Comparison of ENCODE assay signal across 18 cellular contexts in the genomic region with DNA sequence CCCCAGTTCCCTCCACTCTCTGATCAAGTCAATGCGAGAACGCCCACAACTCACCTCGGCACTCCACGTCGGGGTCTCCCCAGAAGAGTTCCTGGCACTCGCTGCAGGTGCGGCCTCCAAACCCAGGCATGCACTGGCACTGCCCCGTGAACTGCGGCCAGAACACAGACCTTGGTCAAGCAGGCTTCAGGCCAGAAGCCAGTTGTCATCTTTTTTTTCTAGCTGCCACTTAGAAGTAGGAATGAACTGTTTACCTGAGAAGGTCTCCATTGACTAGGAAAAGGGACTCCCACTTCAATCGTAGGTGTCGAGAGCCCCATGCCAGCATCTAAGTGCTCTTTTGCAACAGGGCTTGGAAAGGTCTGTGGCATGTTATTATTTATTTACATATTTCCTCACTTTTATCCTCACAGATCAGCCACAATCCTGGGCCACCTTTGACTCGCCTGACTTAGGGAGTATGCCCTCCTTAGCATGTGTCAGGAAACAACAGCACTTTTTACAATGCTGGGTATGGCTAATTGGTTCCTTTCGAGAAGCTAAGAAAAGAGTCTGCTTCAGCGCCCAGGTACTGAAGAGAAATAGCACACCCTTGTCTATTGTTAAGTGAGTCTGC. TPM values are rescaled to one million over a fixed set of nuclear protein-coding genes. Genes with fewer than 3 reads are reported as not detected.
A peak's percentile ranks its signal among the peaks of the same experiment; 100 is the strongest.
DNase-seq lines count a peak whose midpoint lies in the region; ATAC-seq and TF ChIP-seq lines count a peak whose summit lies in the region.
"Had no signal": no experiment of that assay in that cellular context is flagged by ENCODE, and none has a peak within 500 bp of the region (broad histone marks: within the 10 kb centered on the region; RNA-seq: fewer than 3 reads in every experiment).

No MANE protein-coding gene starts in this region.

- H3K4me3 ChIP-seq in Caco-2 (ENCODE audit: low read depth, low read length): no peak overlapping the region
- H3K4me3 ChIP-seq in RWPE2 (ENCODE audit: severe bottlenecking): no peak overlapping the region
- H3K4me3 ChIP-seq in hepatocyte: no peak overlapping the region
- no peak overlapping the region for H3K4me3 ChIP-seq in effector memory CD4-positive, alpha-beta T cell (ENCODE audit: insufficient read depth, low read depth, low read length, poor library complexity, severe bottlenecking)
- no peak overlapping the region for H3K4me3 ChIP-seq in CD8-positive, alpha-beta T cell (ENCODE audit: low read depth, low read length)
- H3K4me3 ChIP-seq: tibial nerve had no signal

- H3K4me1 Mint-ChIP-seq in Caco-2 (ENCODE audit: low read depth, unreplicated experiment) (peaks cover 65% of the 10 kb centered on the region), osteocyte (ENCODE audit: unreplicated experiment) (peaks cover 84% of the 10 kb centered on the region)
- H3K4me1 Mint-ChIP-seq in CD8-positive, alpha-beta T cell (ENCODE audit: low read depth): no peaks in the 10 kb centered on the region
- H3K4me1 Mint-ChIP-seq: activated naive CD8-positive, alpha-beta T cell treated with anti-CD3 and anti-CD28 coated beads, Interleukin-2, amount 10 ng/mL, durations not matched to agents 7 days and 5 days; CD4-positive, alpha-beta memory T cell; naive thymus-derived CD4-positive, alpha-beta T cell had no signal

- H3K4me3 Mint-ChIP-seq in Caco-2 (ENCODE audit: unreplicated experiment): peak overlapping the region; percentile 16
- H3K4me3 Mint-ChIP-seq in osteocyte (ENCODE audit: unreplicated experiment): no peak overlapping the region
- H3K4me3 Mint-ChIP-seq in CD8-positive, alpha-beta T cell: no peak overlapping the region
- H3K4me3 Mint-ChIP-seq: activated CD8-positive, alpha-beta T cell treated with anti-CD3 and anti-CD28 coated beads for 36 hours; activated naive CD8-positive, alpha-beta T cell treated with anti-CD3 and anti-CD28 coated beads, Interleukin-2, amount 10 ng/mL, durations not matched to agents 7 days and 5 days; activated T-helper 1 cell treated with anti-CD3 and anti-CD28 coated beads, Interleukin-12 subunit alpha, Interleukin-12 subunit beta, Interleukin-2, Interleukin-4 antibody, amounts not matched to agents 30 ng/mL and 10 ng/mL and 1 ng/mL, durations not matched to agents 14 hours and 24 hours and 36 hours; CD4-positive, alpha-beta memory T cell; naive thymus-derived CD4-positive, alpha-beta T cell; T-helper 1 cell treated with Interleukin-12 subunit alpha and Interleukin-12 subunit beta and Interleukin-4 antibody, amounts not matched to agents 30 μg/mL and 1 μg/mL, for 36 hours had no signal

- intact Hi-C loops in Caco-2 (cut with micrococcal nuclease; ENCODE audit: unreplicated experiment): loop anchor here (5.0 kb wide), 2 partner anchors 51 to 196 kb away; partner anchors contain the start of gene LAMB1
- intact Hi-C loops in CD8-positive, alpha-beta T cell (cut with DNase I, micrococcal nuclease): no loop called here

- H4K20me1 ChIP-seq in hepatocyte (ENCODE audit: insufficient read depth, poor library complexity, severe bottlenecking): no peaks in the 10 kb centered on the region

- 94% methylated on average over 14 of the region's 14 CpGs for WGBS in hepatocyte (ENCODE audit: low lambda C conversion rate, missing lambda C conversion rate)

- H3K9me3 Mint-ChIP-seq in Caco-2 (ENCODE audit: unreplicated experiment): no peaks in the 10 kb centered on the region
- no peaks in the 10 kb centered on the region for H3K9me3 Mint-ChIP-seq in osteocyte (ENCODE audit: unreplicated experiment)
- H3K9me3 Mint-ChIP-seq in CD8-positive, alpha-beta T cell: no peaks in the 10 kb centered on the region
- H3K9me3 Mint-ChIP-seq: activated CD8-positive, alpha-beta T cell treated with anti-CD3 and anti-CD28 coated beads for 36 hours; activated naive CD8-positive, alpha-beta T cell treated with anti-CD3 and anti-CD28 coated beads, Interleukin-2, amount 10 ng/mL, durations not matched to agents 7 days and 5 days; activated T-helper 1 cell treated with anti-CD3 and anti-CD28 coated beads, Interleukin-12 subunit alpha, Interleukin-12 subunit beta, Interleukin-2, Interleukin-4 antibody, amounts not matched to agents 30 ng/mL and 10 ng/mL and 1 ng/mL, durations not matched to agents 14 hours and 24 hours and 36 hours; CD4-positive, alpha-beta memory T cell; naive thymus-derived CD4-positive, alpha-beta T cell; T-helper 1 cell treated with Interleukin-12 subunit alpha and Interleukin-12 subunit beta and Interleukin-4 antibody, amounts not matched to agents 30 μg/mL and 1 μg/mL, for 36 hours had no signal

- H3K36me3 Mint-ChIP-seq in Caco-2 (ENCODE audit: insufficient read depth, unreplicated experiment): peaks cover 100% of the 10 kb centered on the region
- H3K36me3 Mint-ChIP-seq in osteocyte (ENCODE audit: unreplicated experiment): peaks cover 77% of the 10 kb centered on the region
- H3K36me3 Mint-ChIP-seq in CD8-positive, alpha-beta T cell: no peaks in the 10 kb centered on the region
- H3K36me3 Mint-ChIP-seq: activated naive CD8-positive, alpha-beta T cell treated with anti-CD3 and anti-CD28 coated beads, Interleukin-2, amount 10 ng/mL, durations not matched to agents 7 days and 5 days; CD4-positive, alpha-beta memory T cell; naive thymus-derived CD4-positive, alpha-beta T cell had no signal

- peaks cover 74% of the 10 kb centered on the region for H3K4me1 ChIP-seq in Caco-2
- H3K4me1 ChIP-seq in RWPE2 (ENCODE audit: insufficient read depth, poor library complexity, severe bottlenecking): peaks cover 76% of the 10 kb centered on the region
- H3K4me1 ChIP-seq in hepatocyte (ENCODE audit: insufficient read depth): peaks cover 40% of the 10 kb centered on the region
- H3K4me1 ChIP-seq in effector memory CD4-positive, alpha-beta T cell (ENCODE audit: control insufficient read depth, insufficient read depth, low read length, poor library complexity, severe bottlenecking): no peaks in the 10 kb centered on the region
- no peaks in the 10 kb centered on the region for H3K4me1 ChIP-seq in CD8-positive, alpha-beta T cell (ENCODE audit: insufficient read depth, low read length)

- POLR2A ChIA-PET in Caco-2 (lab: Charles Lee): no interaction called here
- POLR2A ChIA-PET in CD8-positive, alpha-beta T cell (lab: Charles Lee): no interaction called here

- no peak overlapping the region for H3K4me2 ChIP-seq in hepatocyte

- peaks cover 4% of the 10 kb centered on the region for H3K79me2 ChIP-seq in hepatocyte

- H3K27ac ChIP-seq in RWPE2 (ENCODE audit: poor library complexity, severe bottlenecking) (peak overlapping the region; percentile 96), hepatocyte (peak overlapping the region; percentile 45)
- no peak overlapping the region for H3K27ac ChIP-seq in effector memory CD4-positive, alpha-beta T cell (ENCODE audit: insufficient read depth, low read length, poor library complexity, severe bottlenecking)
- no peak overlapping the region for H3K27ac ChIP-seq in CD8-positive, alpha-beta T cell (ENCODE audit: low read depth, low read length)
- H3K27ac ChIP-seq: WERI-Rb-1 had no signal

- CTCF ChIA-PET in Caco-2 (lab: Charles Lee): no interaction called here
- CTCF ChIA-PET in CD8-positive, alpha-beta T cell (lab: Charles Lee): no interaction called here

- H3K9me2 ChIP-seq in hepatocyte (replicated peaks; ENCODE audit: insufficient read depth): no peaks in the 10 kb centered on the region

- no TSS peak for BruUV-seq in Caco-2 (replicated peaks; lab: Mats Ljungman, UMichigan)

- H3K27ac Mint-ChIP-seq in Caco-2 (ENCODE audit: unreplicated experiment): peak overlapping the region; percentile 85
- peak overlapping the region; percentile 84 for H3K27ac Mint-ChIP-seq in osteocyte (ENCODE audit: unreplicated experiment)
- no peak overlapping the region for H3K27ac Mint-ChIP-seq in CD8-positive, alpha-beta T cell
- H3K27ac Mint-ChIP-seq: activated CD8-positive, alpha-beta T cell treated with anti-CD3 and anti-CD28 coated beads for 36 hours; activated naive CD8-positive, alpha-beta T cell treated with anti-CD3 and anti-CD28 coated beads, Interleukin-2, amount 10 ng/mL, durations not matched to agents 7 days and 5 days; activated T-helper 1 cell treated with anti-CD3 and anti-CD28 coated beads, Interleukin-12 subunit alpha, Interleukin-12 subunit beta, Interleukin-2, Interleukin-4 antibody, amounts not matched to agents 30 ng/mL and 10 ng/mL and 1 ng/mL, durations not matched to agents 14 hours and 24 hours and 36 hours; CD4-positive, alpha-beta memory T cell; naive thymus-derived CD4-positive, alpha-beta T cell; T-helper 1 cell treated with Interleukin-12 subunit alpha and Interleukin-12 subunit beta and Interleukin-4 antibody, amounts not matched to agents 30 μg/mL and 1 μg/mL, for 36 hours had no signal

- H3K9me3 ChIP-seq in Caco-2 (no peaks in the 10 kb centered on the region), RWPE2 (ENCODE audit: severe bottlenecking) (no peaks in the 10 kb centered on the region), hepatocyte (ENCODE audit: low read depth) (no peaks in the 10 kb centered on the region)
- H3K9me3 ChIP-seq in effector memory CD4-positive, alpha-beta T cell (ENCODE audit: control insufficient read depth, low read length): no peaks in the 10 kb centered on the region
- H3K9me3 ChIP-seq in CD8-positive, alpha-beta T cell (ENCODE audit: low read length): no peaks in the 10 kb centered on the region
- H3K9me3 ChIP-seq: tibial nerve had no signal

- H3K27me3 ChIP-seq in Caco-2 (replicated peaks; ENCODE audit: control insufficient read depth, insufficient read depth, low read length): no peaks in the 10 kb centered on the region
- H3K27me3 ChIP-seq in RWPE2 (ENCODE audit: insufficient read depth, poor library complexity, severe bottlenecking): no peaks in the 10 kb centered on the region
- no peaks in the 10 kb centered on the region for H3K27me3 ChIP-seq in hepatocyte
- H3K27me3 ChIP-seq in effector memory CD4-positive, alpha-beta T cell (replicated peaks; ENCODE audit: control insufficient read depth, insufficient read depth, low read length, poor library complexity, severe bottlenecking): no peaks in the 10 kb centered on the region
- H3K27me3 ChIP-seq in CD8-positive, alpha-beta T cell (ENCODE audit: insufficient read depth, low read length): no peaks in the 10 kb centered on the region
- H3K27me3 ChIP-seq: tibial nerve had no signal

- H3K36me3 ChIP-seq in Caco-2 (ENCODE audit: control insufficient read depth, insufficient read depth, low read length) (peaks cover 15% of the 10 kb centered on the region), RWPE2 (ENCODE audit: low read depth) (peaks cover 97% of the 10 kb centered on the region), hepatocyte (replicated peaks; ENCODE audit: insufficient read depth, low read depth) (no peaks in the 10 kb centered on the region)
- no peaks in the 10 kb centered on the region for H3K36me3 ChIP-seq in effector memory CD4-positive, alpha-beta T cell (ENCODE audit: control insufficient read depth, insufficient read depth, low read length)
- no peaks in the 10 kb centered on the region for H3K36me3 ChIP-seq in CD8-positive, alpha-beta T cell (ENCODE audit: insufficient read depth, low read length)

- no peak for ATAC-seq in RWPE2 (ENCODE audit: low read depth)
- ATAC-seq in CD8-positive, alpha-beta T cell: no peak
- ATAC-seq: activated CD8-positive, alpha-beta T cell treated with anti-CD3 and anti-CD28 coated beads for 36 hours; naive thymus-derived CD4-positive, alpha-beta T cell had no signal

- no peak overlapping the region for H2AFZ ChIP-seq in hepatocyte

- H3K27me3 Mint-ChIP-seq in Caco-2 (ENCODE audit: insufficient read depth, unreplicated experiment) (no peaks in the 10 kb centered on the region), osteocyte (ENCODE audit: unreplicated experiment) (no peaks in the 10 kb centered on the region)
- no peaks in the 10 kb centered on the region for H3K27me3 Mint-ChIP-seq in CD8-positive, alpha-beta T cell (ENCODE audit: low read depth)

- in situ Hi-C loops in GM13976 (cut with MboI; ENCODE audit: low sequenced_read_pairs, unreplicated experiment): no loop called here

- TF ChIP-seq CTCF in Caco-2 (IDR thresholded peaks at IDR 0.05; ENCODE audit: insufficient read depth in 1 of 2, low read depth in 1 of 2, low read length in 1 of 2, severe bottlenecking in 1 of 2, unreplicated experiment in 1 of 2): no peak
- TF ChIP-seq CTCF in RWPE2 (IDR thresholded peaks at IDR 0.05; ENCODE audit: poor library complexity, severe bottlenecking): no peak
- TF ChIP-seq CTCF in hepatocyte (IDR thresholded peaks at IDR 0.05; ENCODE audit: poor library complexity): no peak
- no peak for TF ChIP-seq CTCF in osteocyte (IDR thresholded peaks at IDR 0.05)
- TF ChIP-seq CTCF in GM13976 (IDR thresholded peaks at IDR 0.05; ENCODE audit: borderline replicate concordance, control extremely low read depth, extremely low read depth, insufficient read depth, missing control alignments): no peak
- no peak for TF ChIP-seq CTCF in CD8-positive, alpha-beta T cell (IDR thresholded peaks at IDR 0.05)

- no peak for DNase-seq in Caco-2
- no peak for DNase-seq in RWPE2 (ENCODE audit: low spot score)
- no peak for DNase-seq in hepatocyte (ENCODE audit: low spot score)
- no peak for DNase-seq in osteocyte (ENCODE audit: extremely low spot score, unreplicated experiment)
- DNase-seq in effector memory CD4-positive, alpha-beta T cell: no peak
- DNase-seq in GM13976 (ENCODE audit: low spot score): no peak
- no peak for DNase-seq in DMS53 (lab: John Stamatoyannopoulos, UW)
- DNase-seq in CD8-positive, alpha-beta T cell: no peak
- DNase-seq: activated CD8-positive, alpha-beta T cell treated with anti-CD3 and anti-CD28 coated beads for 36 hours; activated naive CD8-positive, alpha-beta T cell treated with anti-CD3 and anti-CD28 coated beads, Interleukin-2, amount 10 ng/mL, durations not matched to agents 7 days and 5 days; CD4-positive, alpha-beta memory T cell; naive thymus-derived CD4-positive, alpha-beta T cell; NCI-H2029 treated with DMSO at 0.1 percent for 48 hours; stimulated activated CD4-positive, alpha-beta T cell treated with anti-CD3 and anti-CD28 coated beads, Interleukin-12 subunit alpha, Interleukin-12 subunit beta, amount 100 ng/mL, for 4 hours; WERI-Rb-1 had no signal

RNA-seq across cellular contexts. Expression of gene LAMB1, which starts 51.7 kb away (rescaled TPM):
- total RNA-seq in Caco-2 (2022) (418 and 431 TPM in 2 replicates), hepatocyte (323 and 355 TPM in 2 replicates), osteocyte (952 and 1,014 TPM in 2 replicates)
- 284 and 329 TPM in 2 replicates for polyA plus RNA-seq in hepatocyte
- total RNA-seq in CD8-positive, alpha-beta T cell: not detected
- total RNA-seq: activated naive CD8-positive, alpha-beta T cell treated with anti-CD3 and anti-CD28 coated beads, Interleukin-2, amount 10 ng/mL, durations not matched to agents 7 days and 5 days; activated T-helper 1 cell treated with anti-CD3 and anti-CD28 coated beads, Interleukin-12 subunit alpha, Interleukin-12 subunit beta, Interleukin-2, Interleukin-4 antibody, amounts not matched to agents 30 ng/mL and 10 ng/mL and 1 ng/mL, durations not matched to agents 14 hours and 24 hours and 36 hours; CD4-positive, alpha-beta memory T cell; naive thymus-derived CD4-positive, alpha-beta T cell had no signal

Comparison
In these comparisons a context has a peak if more than half of its experiments do, and no peak if none do; other contexts are left out.
1. H3K27ac ChIP-seq: peak in RWPE2 (single experiment) and hepatocyte (single experiment); none in effector memory CD4-positive, alpha-beta T cell (single experiment) and CD8-positive, alpha-beta T cell (single experiment).
2. RNA of gene LAMB1, which starts 51.7 kb away (total RNA-seq): 952 to 1,014 TPM in osteocyte, 418 to 431 TPM in Caco-2 and 323 to 355 TPM in hepatocyte; not detected in CD8-positive, alpha-beta T cell; every median in the first group is over 100 times any median in the second.